Comparison of ENCODE assay signal across 1 cellular context in the genomic region with DNA sequence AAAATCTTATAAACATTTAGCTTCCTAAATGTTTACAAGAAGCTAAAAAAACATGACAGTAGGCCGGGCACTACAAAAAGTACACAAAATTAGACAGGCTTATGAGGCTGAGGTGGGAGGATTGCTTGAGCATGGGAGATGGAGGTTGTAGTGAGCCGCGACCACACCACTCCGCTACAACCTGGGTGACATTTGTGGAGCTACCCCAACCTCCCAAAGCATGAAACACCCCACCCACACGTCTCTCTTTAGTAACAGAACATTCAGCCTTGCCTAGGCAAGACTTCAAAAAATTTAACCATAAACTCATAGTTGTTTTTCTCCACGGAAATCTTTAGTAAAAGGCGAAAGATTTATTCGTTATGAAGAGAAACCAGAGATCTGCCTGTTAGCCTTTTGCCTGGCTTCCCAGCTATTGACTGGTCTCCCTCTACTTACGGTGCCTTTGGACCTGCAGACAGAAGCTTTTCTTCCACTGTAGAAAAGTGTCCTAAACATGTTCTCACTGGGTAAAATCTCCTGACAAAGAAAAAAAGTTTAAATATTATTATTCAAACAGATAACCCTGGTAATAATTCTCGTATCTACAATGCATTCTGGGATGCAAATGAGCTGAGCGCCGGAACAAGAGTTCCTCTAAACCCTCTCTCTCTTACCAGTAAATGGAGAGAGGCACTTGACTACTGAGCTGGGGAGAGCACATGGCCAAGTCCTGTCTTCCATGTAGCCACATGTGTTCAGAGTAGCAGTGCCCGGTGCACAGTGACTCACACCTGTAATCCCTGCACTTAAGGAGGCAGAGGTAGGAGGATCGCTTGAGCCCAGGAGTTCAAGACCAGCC.
TF ChIP-seq lines count a peak whose summit lies in the region.

No MANE protein-coding gene starts in this region.

TF ChIP-seq in HepG2, 621 proteins besides CTCF, POLR2A, EP300 and RAD21 (continued from another document and continues in another):
- TF ChIP-seq, protein P1, sequence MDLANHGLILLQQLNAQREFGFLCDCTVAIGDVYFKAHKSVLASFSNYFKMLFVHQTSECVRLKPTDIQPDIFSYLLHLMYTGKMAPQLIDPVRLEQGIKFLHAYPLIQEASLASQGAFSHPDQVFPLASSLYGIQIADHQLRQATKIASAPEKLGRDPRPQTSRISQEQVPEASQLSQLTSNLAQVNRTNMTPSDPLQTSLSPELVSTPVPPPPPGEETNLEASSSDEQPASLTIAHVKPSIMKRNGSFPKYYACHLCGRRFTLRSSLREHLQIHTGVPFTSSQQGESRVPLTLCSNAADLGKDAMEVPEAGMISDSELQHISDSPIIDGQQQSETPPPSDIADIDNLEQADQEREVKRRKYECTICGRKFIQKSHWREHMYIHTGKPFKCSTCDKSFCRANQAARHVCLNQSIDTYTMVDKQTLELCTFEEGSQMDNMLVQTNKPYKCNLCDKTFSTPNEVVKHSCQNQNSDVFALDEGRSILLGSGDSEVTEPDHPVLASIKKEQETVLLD (CRISPR knock-in tag; IDR thresholded peaks at IDR 0.05; ENCODE audit: low read depth), result no peak
- TF ChIP-seq, protein P2, sequence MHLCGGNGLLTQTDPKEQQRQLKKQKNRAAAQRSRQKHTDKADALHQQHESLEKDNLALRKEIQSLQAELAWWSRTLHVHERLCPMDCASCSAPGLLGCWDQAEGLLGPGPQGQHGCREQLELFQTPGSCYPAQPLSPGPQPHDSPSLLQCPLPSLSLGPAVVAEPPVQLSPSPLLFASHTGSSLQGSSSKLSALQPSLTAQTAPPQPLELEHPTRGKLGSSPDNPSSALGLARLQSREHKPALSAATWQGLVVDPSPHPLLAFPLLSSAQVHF (CRISPR knock-in tag; IDR thresholded peaks at IDR 0.05), result no peak
- TF ChIP-seq ZNF234 (CRISPR knock-in tag; conservative IDR thresholded peaks at IDR 0.05) (no peak), ZNF605 (CRISPR knock-in tag; IDR thresholded peaks at IDR 0.05) (peak; percentile 77), KAT7 (CRISPR knock-in tag; IDR thresholded peaks at IDR 0.05; ENCODE audit: borderline replicate concordance) (no peak), CEBPB (IDR thresholded peaks at IDR 0.05; ENCODE audit: borderline replicate concordance, low read depth, low read length) (no peak), ARHGAP35 (CRISPR knock-in tag; IDR thresholded peaks at IDR 0.05; ENCODE audit: borderline replicate concordance) (no peak), IKZF1 (IDR thresholded peaks at IDR 0.05) (no peak), ATF7-NPFF (CRISPR knock-in tag; IDR thresholded peaks at IDR 0.05; ENCODE audit: low read depth) (peak; percentile 69; the same call in 1 of the 2 replicates), GPN1 (CRISPR knock-in tag; IDR thresholded peaks at IDR 0.05; ENCODE audit: borderline replicate concordance) (no peak), ETV5 (CRISPR knock-in tag; IDR thresholded peaks at IDR 0.05; ENCODE audit: borderline replicate concordance) (peak; percentile 56), ZNF891 (CRISPR knock-in tag; IDR thresholded peaks at IDR 0.05) (no peak), GZF1 (CRISPR knock-in tag; IDR thresholded peaks at IDR 0.05) (no peak), MZF1 (CRISPR knock-in tag; IDR thresholded peaks at IDR 0.05; ENCODE audit: borderline replicate concordance) (no peak), ZFP37 (CRISPR knock-in tag; IDR thresholded peaks at IDR 0.05; ENCODE audit: borderline replicate concordance) (no peak), MEF2D (CRISPR knock-in tag; IDR thresholded peaks at IDR 0.05) (peak; percentile 64), SCMH1 (CRISPR knock-in tag; IDR thresholded peaks at IDR 0.05; ENCODE audit: borderline replicate concordance) (no peak)
- TF ChIP-seq, protein P3, sequence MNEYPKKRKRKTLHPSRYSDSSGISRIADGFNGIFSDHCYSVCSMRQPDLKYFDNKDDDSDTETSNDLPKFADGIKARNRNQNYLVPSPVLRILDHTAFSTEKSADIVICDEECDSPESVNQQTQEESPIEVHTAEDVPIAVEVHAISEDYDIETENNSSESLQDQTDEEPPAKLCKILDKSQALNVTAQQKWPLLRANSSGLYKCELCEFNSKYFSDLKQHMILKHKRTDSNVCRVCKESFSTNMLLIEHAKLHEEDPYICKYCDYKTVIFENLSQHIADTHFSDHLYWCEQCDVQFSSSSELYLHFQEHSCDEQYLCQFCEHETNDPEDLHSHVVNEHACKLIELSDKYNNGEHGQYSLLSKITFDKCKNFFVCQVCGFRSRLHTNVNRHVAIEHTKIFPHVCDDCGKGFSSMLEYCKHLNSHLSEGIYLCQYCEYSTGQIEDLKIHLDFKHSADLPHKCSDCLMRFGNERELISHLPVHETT (CRISPR knock-in tag; conservative IDR thresholded peaks at IDR 0.05), result peak; percentile 70
- TF ChIP-seq, protein P4, sequence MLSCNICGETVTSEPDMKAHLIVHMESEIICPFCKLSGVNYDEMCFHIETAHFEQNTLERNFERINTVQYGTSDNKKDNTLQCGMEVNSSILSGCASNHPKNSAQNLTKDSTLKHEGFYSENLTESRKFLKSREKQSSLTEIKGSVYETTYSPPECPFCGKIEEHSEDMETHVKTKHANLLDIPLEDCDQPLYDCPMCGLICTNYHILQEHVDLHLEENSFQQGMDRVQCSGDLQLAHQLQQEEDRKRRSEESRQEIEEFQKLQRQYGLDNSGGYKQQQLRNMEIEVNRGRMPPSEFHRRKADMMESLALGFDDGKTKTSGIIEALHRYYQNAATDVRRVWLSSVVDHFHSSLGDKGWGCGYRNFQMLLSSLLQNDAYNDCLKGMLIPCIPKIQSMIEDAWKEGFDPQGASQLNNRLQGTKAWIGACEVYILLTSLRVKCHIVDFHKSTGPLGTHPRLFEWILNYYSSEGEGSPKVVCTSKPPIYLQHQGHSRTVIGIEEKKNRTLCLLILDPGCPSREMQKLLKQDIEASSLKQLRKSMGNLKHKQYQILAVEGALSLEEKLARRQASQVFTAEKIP (CRISPR knock-in tag; IDR thresholded peaks at IDR 0.05; ENCODE audit: borderline replicate concordance), result no peak
- TF ChIP-seq, protein P5, sequence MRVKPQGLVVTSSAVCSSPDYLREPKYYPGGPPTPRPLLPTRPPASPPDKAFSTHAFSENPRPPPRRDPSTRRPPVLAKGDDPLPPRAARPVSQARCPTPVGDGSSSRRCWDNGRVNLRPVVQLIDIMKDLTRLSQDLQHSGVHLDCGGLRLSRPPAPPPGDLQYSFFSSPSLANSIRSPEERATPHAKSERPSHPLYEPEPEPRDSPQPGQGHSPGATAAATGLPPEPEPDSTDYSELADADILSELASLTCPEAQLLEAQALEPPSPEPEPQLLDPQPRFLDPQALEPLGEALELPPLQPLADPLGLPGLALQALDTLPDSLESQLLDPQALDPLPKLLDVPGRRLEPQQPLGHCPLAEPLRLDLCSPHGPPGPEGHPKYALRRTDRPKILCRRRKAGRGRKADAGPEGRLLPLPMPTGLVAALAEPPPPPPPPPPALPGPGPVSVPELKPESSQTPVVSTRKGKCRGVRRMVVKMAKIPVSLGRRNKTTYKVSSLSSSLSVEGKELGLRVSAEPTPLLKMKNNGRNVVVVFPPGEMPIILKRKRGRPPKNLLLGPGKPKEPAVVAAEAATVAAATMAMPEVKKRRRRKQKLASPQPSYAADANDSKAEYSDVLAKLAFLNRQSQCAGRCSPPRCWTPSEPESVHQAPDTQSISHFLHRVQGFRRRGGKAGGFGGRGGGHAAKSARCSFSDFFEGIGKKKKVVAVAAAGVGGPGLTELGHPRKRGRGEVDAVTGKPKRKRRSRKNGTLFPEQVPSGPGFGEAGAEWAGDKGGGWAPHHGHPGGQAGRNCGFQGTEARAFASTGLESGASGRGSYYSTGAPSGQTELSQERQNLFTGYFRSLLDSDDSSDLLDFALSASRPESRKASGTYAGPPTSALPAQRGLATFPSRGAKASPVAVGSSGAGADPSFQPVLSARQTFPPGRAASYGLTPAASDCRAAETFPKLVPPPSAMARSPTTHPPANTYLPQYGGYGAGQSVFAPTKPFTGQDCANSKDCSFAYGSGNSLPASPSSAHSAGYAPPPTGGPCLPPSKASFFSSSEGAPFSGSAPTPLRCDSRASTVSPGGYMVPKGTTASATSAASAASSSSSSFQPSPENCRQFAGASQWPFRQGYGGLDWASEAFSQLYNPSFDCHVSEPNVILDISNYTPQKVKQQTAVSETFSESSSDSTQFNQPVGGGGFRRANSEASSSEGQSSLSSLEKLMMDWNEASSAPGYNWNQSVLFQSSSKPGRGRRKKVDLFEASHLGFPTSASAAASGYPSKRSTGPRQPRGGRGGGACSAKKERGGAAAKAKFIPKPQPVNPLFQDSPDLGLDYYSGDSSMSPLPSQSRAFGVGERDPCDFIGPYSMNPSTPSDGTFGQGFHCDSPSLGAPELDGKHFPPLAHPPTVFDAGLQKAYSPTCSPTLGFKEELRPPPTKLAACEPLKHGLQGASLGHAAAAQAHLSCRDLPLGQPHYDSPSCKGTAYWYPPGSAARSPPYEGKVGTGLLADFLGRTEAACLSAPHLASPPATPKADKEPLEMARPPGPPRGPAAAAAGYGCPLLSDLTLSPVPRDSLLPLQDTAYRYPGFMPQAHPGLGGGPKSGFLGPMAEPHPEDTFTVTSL (CRISPR knock-in tag; IDR thresholded peaks at IDR 0.05; ENCODE audit: borderline replicate concordance), result no peak
- TF ChIP-seq, protein P6, sequence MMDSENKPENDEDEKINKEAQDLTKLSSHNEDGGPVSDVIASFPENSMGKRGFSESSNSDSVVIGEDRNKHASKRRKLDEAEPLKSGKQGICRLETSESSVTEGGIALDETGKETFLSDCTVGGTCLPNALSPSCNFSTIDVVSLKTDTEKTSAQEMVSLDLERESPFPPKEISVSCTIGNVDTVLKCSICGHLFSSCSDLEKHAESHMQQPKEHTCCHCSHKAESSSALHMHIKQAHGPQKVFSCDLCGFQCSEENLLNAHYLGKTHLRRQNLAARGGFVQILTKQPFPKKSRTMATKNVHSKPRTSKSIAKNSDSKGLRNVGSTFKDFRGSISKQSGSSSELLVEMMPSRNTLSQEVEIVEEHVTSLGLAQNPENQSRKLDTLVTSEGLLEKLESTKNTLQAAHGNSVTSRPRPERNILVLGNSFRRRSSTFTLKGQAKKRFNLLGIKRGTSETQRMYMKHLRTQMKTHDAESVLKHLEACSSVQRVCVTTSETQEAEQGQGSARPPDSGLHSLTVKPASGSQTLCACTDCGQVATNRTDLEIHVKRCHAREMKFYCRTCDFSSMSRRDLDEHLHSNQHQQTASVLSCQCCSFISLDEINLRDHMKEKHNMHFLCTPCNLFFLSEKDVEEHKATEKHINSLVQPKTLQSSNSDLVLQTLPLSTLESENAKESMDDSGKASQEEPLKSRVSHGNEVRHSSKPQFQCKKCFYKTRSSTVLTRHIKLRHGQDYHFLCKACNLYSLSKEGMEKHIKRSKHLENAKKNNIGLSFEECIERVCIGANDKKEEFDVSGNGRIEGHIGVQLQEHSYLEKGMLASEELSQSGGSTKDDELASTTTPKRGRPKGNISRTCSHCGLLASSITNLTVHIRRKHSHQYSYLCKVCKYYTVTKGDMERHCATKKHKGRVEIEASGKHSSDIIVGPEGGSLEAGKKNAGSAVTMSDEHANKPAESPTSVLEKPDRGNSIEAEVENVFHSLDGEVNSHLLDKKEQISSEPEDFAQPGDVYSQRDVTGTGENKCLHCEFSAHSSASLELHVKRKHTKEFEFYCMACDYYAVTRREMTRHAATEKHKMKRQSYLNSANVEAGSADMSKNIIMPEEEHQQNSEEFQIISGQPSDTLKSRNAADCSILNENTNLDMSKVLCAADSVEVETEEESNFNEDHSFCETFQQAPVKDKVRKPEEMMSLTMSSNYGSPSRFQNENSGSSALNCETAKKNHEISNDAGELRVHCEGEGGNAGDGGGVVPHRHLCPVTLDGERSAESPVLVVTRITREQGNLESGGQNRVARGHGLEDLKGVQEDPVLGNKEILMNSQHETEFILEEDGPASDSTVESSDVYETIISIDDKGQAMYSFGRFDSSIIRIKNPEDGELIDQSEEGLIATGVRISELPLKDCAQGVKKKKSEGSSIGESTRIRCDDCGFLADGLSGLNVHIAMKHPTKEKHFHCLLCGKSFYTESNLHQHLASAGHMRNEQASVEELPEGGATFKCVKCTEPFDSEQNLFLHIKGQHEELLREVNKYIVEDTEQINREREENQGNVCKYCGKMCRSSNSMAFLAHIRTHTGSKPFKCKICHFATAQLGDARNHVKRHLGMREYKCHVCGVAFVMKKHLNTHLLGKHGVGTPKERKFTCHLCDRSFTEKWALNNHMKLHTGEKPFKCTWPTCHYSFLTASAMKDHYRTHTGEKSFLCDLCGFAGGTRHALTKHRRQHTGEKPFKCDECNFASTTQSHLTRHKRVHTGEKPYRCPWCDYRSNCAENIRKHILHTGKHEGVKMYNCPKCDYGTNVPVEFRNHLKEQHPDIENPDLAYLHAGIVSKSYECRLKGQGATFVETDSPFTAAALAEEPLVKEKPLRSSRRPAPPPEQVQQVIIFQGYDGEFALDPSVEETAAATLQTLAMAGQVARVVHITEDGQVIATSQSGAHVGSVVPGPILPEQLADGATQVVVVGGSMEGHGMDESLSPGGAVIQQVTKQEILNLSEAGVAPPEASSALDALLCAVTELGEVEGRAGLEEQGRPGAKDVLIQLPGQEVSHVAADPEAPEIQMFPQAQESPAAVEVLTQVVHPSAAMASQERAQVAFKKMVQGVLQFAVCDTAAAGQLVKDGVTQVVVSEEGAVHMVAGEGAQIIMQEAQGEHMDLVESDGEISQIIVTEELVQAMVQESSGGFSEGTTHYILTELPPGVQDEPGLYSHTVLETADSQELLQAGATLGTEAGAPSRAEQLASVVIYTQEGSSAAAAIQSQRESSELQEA (CRISPR knock-in tag; IDR thresholded peaks at IDR 0.05; ENCODE audit: not compliant biosample characterization), result no peak
- TF ChIP-seq, protein P7, sequence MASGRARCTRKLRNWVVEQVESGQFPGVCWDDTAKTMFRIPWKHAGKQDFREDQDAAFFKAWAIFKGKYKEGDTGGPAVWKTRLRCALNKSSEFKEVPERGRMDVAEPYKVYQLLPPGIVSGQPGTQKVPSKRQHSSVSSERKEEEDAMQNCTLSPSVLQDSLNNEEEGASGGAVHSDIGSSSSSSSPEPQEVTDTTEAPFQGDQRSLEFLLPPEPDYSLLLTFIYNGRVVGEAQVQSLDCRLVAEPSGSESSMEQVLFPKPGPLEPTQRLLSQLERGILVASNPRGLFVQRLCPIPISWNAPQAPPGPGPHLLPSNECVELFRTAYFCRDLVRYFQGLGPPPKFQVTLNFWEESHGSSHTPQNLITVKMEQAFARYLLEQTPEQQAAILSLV (CRISPR knock-in tag; IDR thresholded peaks at IDR 0.05; ENCODE audit: borderline replicate concordance), result no peak
- TF ChIP-seq, protein P8, sequence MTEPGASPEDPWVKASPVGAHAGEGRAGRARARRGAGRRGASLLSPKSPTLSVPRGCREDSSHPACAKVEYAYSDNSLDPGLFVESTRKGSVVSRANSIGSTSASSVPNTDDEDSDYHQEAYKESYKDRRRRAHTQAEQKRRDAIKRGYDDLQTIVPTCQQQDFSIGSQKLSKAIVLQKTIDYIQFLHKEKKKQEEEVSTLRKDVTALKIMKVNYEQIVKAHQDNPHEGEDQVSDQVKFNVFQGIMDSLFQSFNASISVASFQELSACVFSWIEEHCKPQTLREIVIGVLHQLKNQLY (CRISPR knock-in tag; IDR thresholded peaks at IDR 0.05), result peak; percentile 65
- TF ChIP-seq, protein P9, sequence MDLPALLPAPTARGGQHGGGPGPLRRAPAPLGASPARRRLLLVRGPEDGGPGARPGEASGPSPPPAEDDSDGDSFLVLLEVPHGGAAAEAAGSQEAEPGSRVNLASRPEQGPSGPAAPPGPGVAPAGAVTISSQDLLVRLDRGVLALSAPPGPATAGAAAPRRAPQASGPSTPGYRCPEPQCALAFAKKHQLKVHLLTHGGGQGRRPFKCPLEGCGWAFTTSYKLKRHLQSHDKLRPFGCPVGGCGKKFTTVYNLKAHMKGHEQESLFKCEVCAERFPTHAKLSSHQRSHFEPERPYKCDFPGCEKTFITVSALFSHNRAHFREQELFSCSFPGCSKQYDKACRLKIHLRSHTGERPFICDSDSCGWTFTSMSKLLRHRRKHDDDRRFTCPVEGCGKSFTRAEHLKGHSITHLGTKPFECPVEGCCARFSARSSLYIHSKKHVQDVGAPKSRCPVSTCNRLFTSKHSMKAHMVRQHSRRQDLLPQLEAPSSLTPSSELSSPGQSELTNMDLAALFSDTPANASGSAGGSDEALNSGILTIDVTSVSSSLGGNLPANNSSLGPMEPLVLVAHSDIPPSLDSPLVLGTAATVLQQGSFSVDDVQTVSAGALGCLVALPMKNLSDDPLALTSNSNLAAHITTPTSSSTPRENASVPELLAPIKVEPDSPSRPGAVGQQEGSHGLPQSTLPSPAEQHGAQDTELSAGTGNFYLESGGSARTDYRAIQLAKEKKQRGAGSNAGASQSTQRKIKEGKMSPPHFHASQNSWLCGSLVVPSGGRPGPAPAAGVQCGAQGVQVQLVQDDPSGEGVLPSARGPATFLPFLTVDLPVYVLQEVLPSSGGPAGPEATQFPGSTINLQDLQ (CRISPR knock-in tag; IDR thresholded peaks at IDR 0.05), result no peak; the same call in 1 of the 2 replicates
